In genomic region chr2:238290715-238291549, GRCh38 we compare ENCODE assay signal across 11 cellular contexts. TPM values are rescaled to one million over a fixed set of nuclear protein-coding genes. Genes with fewer than 3 reads are reported as not detected.
DNase-seq lines count a peak whose midpoint lies in the region; ATAC-seq and TF ChIP-seq lines count a peak whose summit lies in the region.
"Had no signal": no experiment of that assay in that cellular context is flagged by ENCODE, and none has a peak within 500 bp of the region (broad histone marks: within the 10 kb centered on the region; RNA-seq: fewer than 3 reads in every experiment).

No MANE protein-coding gene starts in this region.

- POLR2A ChIA-PET in IMR-90 (lab: Charles Lee; ENCODE audit: unreplicated experiment), result no interaction called here
- POLR2A ChIA-PET in activated CD4-positive, alpha-beta T cell treated with anti-CD3 and anti-CD28 coated beads, Interleukin-2, amount 10 ng/mL, durations not matched to agents 7 days and 5 days (lab: Charles Lee), result no interaction called here

- H3K4ac ChIP-seq in IMR-90 (ENCODE audit: low read depth, low read length), result no peak overlapping the region

- WGBS in IMR-90 (ENCODE audit: extremely low coverage in 2 of 2, insufficient read length in 1 of 2), 2 experiments, result no CpG with 5 or more reads among the region's 5 CpGs

- H3K4me1 Mint-ChIP-seq in CD4-positive, CD25-positive, alpha-beta regulatory T cell, result peaks cover 10 to 36% (median 27%) of the 10 kb centered on the region in 4 donors
- H3K4me1 Mint-ChIP-seq in neural crest cell, result peaks cover 36% of the 10 kb centered on the region
- peaks cover 26% of the 10 kb centered on the region for H3K4me1 Mint-ChIP-seq in HFFc6 (ENCODE audit: low read depth)
- H3K4me1 Mint-ChIP-seq in activated CD4-positive, alpha-beta T cell treated with anti-CD3 and anti-CD28 coated beads, Interleukin-2, amount 10 ng/mL, durations not matched to agents 7 days and 5 days, result peaks cover 29% of the 10 kb centered on the region

- H3K9ac ChIP-seq in IMR-90 (ENCODE audit: low read depth, low read length) (no peak overlapping the region), colonic mucosa (ENCODE audit: low read depth in 2 of 2, low read length in 2 of 2) (peak overlapping the region; percentile 47 to 61)

- no peak overlapping the region for H4K5ac ChIP-seq in IMR-90 (ENCODE audit: low read depth, low read length)

- no peak overlapping the region for H3K27ac ChIP-seq in CD4-positive, CD25-positive, alpha-beta regulatory T cell (ENCODE audit: insufficient read depth, low read length, poor library complexity, severe bottlenecking)
- H3K27ac ChIP-seq in IMR-90 (ENCODE audit: insufficient read depth, low read length) (no peak overlapping the region), colonic mucosa (peak overlapping the region; percentile 82)

- intact Hi-C loops in IMR-90 (cut with micrococcal nuclease), result no loop called here
- intact Hi-C loops in colonic mucosa (cut with DNase I), result no loop called here

- H4K8ac ChIP-seq in IMR-90 (ENCODE audit: low read depth in 2 of 2, low read length in 2 of 2), result no peak overlapping the region

- H2AK9ac ChIP-seq in IMR-90 (replicated peaks; ENCODE audit: low read depth, low read length, poor library complexity), result peak overlapping the region; percentile 63

- BruUV-seq in IMR-90 (replicated peaks; lab: Mats Ljungman, UMichigan), result no TSS peak

- H2AFZ ChIP-seq in IMR-90 (replicated peaks; ENCODE audit: low read length, poor library complexity), result no peak overlapping the region

- H3K4me2 ChIP-seq in IMR-90 (ENCODE audit: low read depth, low read length), result no peak overlapping the region

- no peak overlapping the region; the same call in 1 of the 2 replicates for H3K23ac ChIP-seq in IMR-90 (ENCODE audit: low read depth, low read length)

- no peak for ATAC-seq in CD4-positive, CD25-positive, alpha-beta regulatory T cell (ENCODE audit: low read depth in 2 of 2)
- ATAC-seq in IMR-90 (ENCODE audit: low read depth), result no peak
- ATAC-seq: activated naive CD8-positive, alpha-beta T cell treated with anti-CD3 and anti-CD28 coated beads, Interleukin-2, amount 50 U/mL, for 24 hours had no signal

- no peaks in the 10 kb centered on the region for H3K36me3 Mint-ChIP-seq in CD4-positive, CD25-positive, alpha-beta regulatory T cell
- H3K36me3 Mint-ChIP-seq in neural crest cell (ENCODE audit: low read depth) (no peaks in the 10 kb centered on the region), HFFc6 (ENCODE audit: low read depth) (no peaks in the 10 kb centered on the region)
- H3K36me3 Mint-ChIP-seq in activated CD4-positive, alpha-beta T cell treated with anti-CD3 and anti-CD28 coated beads, Interleukin-2, amount 10 ng/mL, durations not matched to agents 7 days and 5 days (ENCODE audit: low read depth), result no peaks in the 10 kb centered on the region

- CTCF ChIA-PET in IMR-90 (lab: Yijun Ruan, JAX), result interaction anchor here (0.5 kb wide), 1 partner anchor 1176 kb away, joined by 3 read pairs; no protein-coding TSS in a partner anchor
- CTCF ChIA-PET in activated CD4-positive, alpha-beta T cell treated with anti-CD3 and anti-CD28 coated beads, Interleukin-2, amount 10 ng/mL, durations not matched to agents 7 days and 5 days (lab: Charles Lee), result interaction anchor here (0.8 to 1.2 kb wide), 3 partner anchors 27 to 778 kb away, joined by 3 read pairs; no protein-coding TSS in a partner anchor

- peaks cover 29% of the 10 kb centered on the region for H3K4me1 ChIP-seq in CD4-positive, CD25-positive, alpha-beta regulatory T cell (ENCODE audit: control insufficient read depth, insufficient read depth, low read length, poor library complexity, severe bottlenecking)
- H3K4me1 ChIP-seq in IMR-90 (ENCODE audit: control insufficient read depth, insufficient read depth, low read length), result peaks cover 16% of the 10 kb centered on the region
- H3K4me1 ChIP-seq in colonic mucosa, result peaks cover 8% of the 10 kb centered on the region

- H3K27me3 ChIP-seq in CD4-positive, CD25-positive, alpha-beta regulatory T cell (ENCODE audit: control insufficient read depth, insufficient read depth, low read length), result no peaks in the 10 kb centered on the region
- H3K27me3 ChIP-seq in IMR-90 (ENCODE audit: control insufficient read depth, insufficient read depth, low read length) (peaks cover 21% of the 10 kb centered on the region), colonic mucosa (no peaks in the 10 kb centered on the region)

- no peak for TF ChIP-seq RAD21 in IMR-90 (IDR thresholded peaks at IDR 0.05; ENCODE audit: low read length)

- no peak overlapping the region for H3K18ac ChIP-seq in IMR-90 (ENCODE audit: low read depth, low read length)

- H4K91ac ChIP-seq in IMR-90 (ENCODE audit: insufficient read depth, low read depth, low read length), result no peak overlapping the region

- H3K9me3 Mint-ChIP-seq in CD4-positive, CD25-positive, alpha-beta regulatory T cell, result no peaks in the 10 kb centered on the region
- no peaks in the 10 kb centered on the region for H3K9me3 Mint-ChIP-seq in neural crest cell
- no peaks in the 10 kb centered on the region for H3K9me3 Mint-ChIP-seq in HFFc6
- H3K9me3 Mint-ChIP-seq in activated CD4-positive, alpha-beta T cell treated with anti-CD3 and anti-CD28 coated beads, Interleukin-2, amount 10 ng/mL, durations not matched to agents 7 days and 5 days, result no peaks in the 10 kb centered on the region
- H3K9me3 Mint-ChIP-seq: activated naive CD8-positive, alpha-beta T cell treated with anti-CD3 and anti-CD28 coated beads, Interleukin-2, amount 50 U/mL, for 24 hours; CD4-positive, alpha-beta memory T cell had no signal

- peaks cover 4% of the 10 kb centered on the region; the same call in 1 of the 2 replicates for H3K9me1 ChIP-seq in IMR-90 (ENCODE audit: insufficient read depth, low read length)

- no peak overlapping the region for H2BK15ac ChIP-seq in IMR-90 (ENCODE audit: low read depth, low read length)

- TF ChIP-seq CTCF in IMR-90 (conservative IDR thresholded peaks at IDR 0.05; ENCODE audit: low read depth, low read length) (no peak), colonic mucosa (IDR thresholded peaks at IDR 0.05) (no peak), neural crest cell (conservative IDR thresholded peaks at IDR 0.05) (no peak), HFFc6 (IDR thresholded peaks at IDR 0.05) (no peak)

- no peak overlapping the region for H2BK20ac ChIP-seq in IMR-90 (ENCODE audit: low read depth, low read length)

- H4K20me1 ChIP-seq in IMR-90 (ENCODE audit: insufficient read depth, low read length), result no peaks in the 10 kb centered on the region; the same call in 1 of the 2 replicates

- no peak overlapping the region for H3K27ac Mint-ChIP-seq in CD4-positive, CD25-positive, alpha-beta regulatory T cell
- H3K27ac Mint-ChIP-seq in neural crest cell (ENCODE audit: unreplicated experiment) (no peak overlapping the region), HFFc6 (no peak overlapping the region)
- no peak overlapping the region for H3K27ac Mint-ChIP-seq in activated CD4-positive, alpha-beta T cell treated with anti-CD3 and anti-CD28 coated beads, Interleukin-2, amount 10 ng/mL, durations not matched to agents 7 days and 5 days
- H3K27ac Mint-ChIP-seq: activated naive CD8-positive, alpha-beta T cell treated with anti-CD3 and anti-CD28 coated beads, Interleukin-2, amount 50 U/mL, for 24 hours had no signal

- H2AK5ac ChIP-seq in IMR-90 (ENCODE audit: low read depth, low read length), result no peak overlapping the region

- no peaks in the 10 kb centered on the region for H3K36me3 ChIP-seq in CD4-positive, CD25-positive, alpha-beta regulatory T cell (ENCODE audit: control insufficient read depth, insufficient read depth, low read length)
- H3K36me3 ChIP-seq in IMR-90 (ENCODE audit: control insufficient read depth, insufficient read depth, low read length), result no peaks in the 10 kb centered on the region
- no peaks in the 10 kb centered on the region for H3K36me3 ChIP-seq in colonic mucosa

- TF ChIP-seq POLR2A in IMR-90 (IDR thresholded peaks at IDR 0.05; ENCODE audit: low read depth, low read length), result no peak

- H3K4me3 ChIP-seq in CD4-positive, CD25-positive, alpha-beta regulatory T cell (ENCODE audit: low read depth, low read length), result no peak overlapping the region
- H3K4me3 ChIP-seq in IMR-90 (ENCODE audit: insufficient read depth, low read depth, low read length) (no peak overlapping the region), colonic mucosa (no peak overlapping the region)

- peaks cover 9 to 23% of the 10 kb centered on the region in 2 experiments; a peak in 3 of 4 replicates for H3K79me1 ChIP-seq in IMR-90 (ENCODE audit: low read depth in 1 of 2, low read length in 2 of 2)

- no peak overlapping the region for H3K56ac ChIP-seq in IMR-90 (ENCODE audit: extremely low read depth, insufficient read depth, low read length)

- H3K4me3 Mint-ChIP-seq in CD4-positive, CD25-positive, alpha-beta regulatory T cell, result peak overlapping the region in 3 of 4 donors; percentile 31 to 98 (median 59)
- H3K4me3 Mint-ChIP-seq in neural crest cell (peak overlapping the region; percentile 94), HFFc6 (no peak overlapping the region)
- no peak overlapping the region for H3K4me3 Mint-ChIP-seq in activated CD4-positive, alpha-beta T cell treated with anti-CD3 and anti-CD28 coated beads, Interleukin-2, amount 10 ng/mL, durations not matched to agents 7 days and 5 days

- no peak overlapping the region for H2BK5ac ChIP-seq in IMR-90 (ENCODE audit: low read depth, low read length, poor library complexity, severe bottlenecking)

- H3K9me3 ChIP-seq in CD4-positive, CD25-positive, alpha-beta regulatory T cell (ENCODE audit: control insufficient read depth in 2 of 2, low read length in 2 of 2), result no peaks in the 10 kb centered on the region
- no peaks in the 10 kb centered on the region for H3K9me3 ChIP-seq in IMR-90 (ENCODE audit: control insufficient read depth, insufficient read depth, low read length)
- H3K9me3 ChIP-seq in colonic mucosa, result no peaks in the 10 kb centered on the region

- no peak overlapping the region for H2BK120ac ChIP-seq in IMR-90 (ENCODE audit: low read depth, low read length)

- dilution Hi-C loops in IMR-90 (cut with HindIII; ENCODE audit: low sequenced_read_pairs, unreplicated experiment), result no loop called here

- in situ Hi-C loops in IMR-90 (cut with MboI; ENCODE audit: low sequenced_read_pairs), result no loop called here

- no peak overlapping the region for H3K14ac ChIP-seq in IMR-90 (replicated peaks; ENCODE audit: low read depth, low read length)

- peaks cover 7% of the 10 kb centered on the region for H3K27me3 Mint-ChIP-seq in CD4-positive, CD25-positive, alpha-beta regulatory T cell
- H3K27me3 Mint-ChIP-seq in neural crest cell (ENCODE audit: low read depth) (peaks cover 2% of the 10 kb centered on the region), HFFc6 (ENCODE audit: insufficient read depth) (peaks cover 17% of the 10 kb centered on the region)
- no peaks in the 10 kb centered on the region for H3K27me3 Mint-ChIP-seq in activated CD4-positive, alpha-beta T cell treated with anti-CD3 and anti-CD28 coated beads, Interleukin-2, amount 10 ng/mL, durations not matched to agents 7 days and 5 days
- H3K27me3 Mint-ChIP-seq: CD4-positive, alpha-beta memory T cell had no signal

- DNase-seq in CD4-positive, CD25-positive, alpha-beta regulatory T cell, result no peak
- DNase-seq in IMR-90 (no peak), colonic mucosa (peak; percentile 63), neural crest cell (ENCODE audit: low read depth, low spot score) (no peak), HFFc6 (no peak), amniotic stem cell (lab: John Stamatoyannopoulos, UW) (no peak), SW480 (ENCODE audit: low spot score) (no peak)
- no peak for DNase-seq in activated CD4-positive, alpha-beta T cell treated with anti-CD3 and anti-CD28 coated beads, Interleukin-2, amount 10 ng/mL, durations not matched to agents 7 days and 5 days
- DNase-seq: SW 1271 had no signal

RNA-seq across cellular contexts. Expression of gene PER2, which starts 2.5 kb away (rescaled TPM):
- 29.7 TPM for total RNA-seq in CD4-positive, CD25-positive, alpha-beta regulatory T cell
- polyA plus RNA-seq in CD4-positive, CD25-positive, alpha-beta regulatory T cell, result 1 to 10 TPM; 1.8 to 5.0 (median 3.3) TPM
- total RNA-seq in IMR-90 (2012; rRNA removed) (2.8 and 3.2 TPM in 2 replicates), colonic mucosa (10 to 100 TPM; 22.1 to 29.2 TPM), neural crest cell (8.6 TPM in 2 replicates)
- 1.7 and 2.1 TPM in 2 replicates for polyA plus RNA-seq in IMR-90 (2012; rRNA removed)
- 0.60 and 0.80 TPM in 2 replicates for polyA plus RNA-seq in IMR-90 (2012; cell fraction: cytosol; rRNA removed)
- 4.5 and 5.2 TPM in 2 replicates for polyA plus RNA-seq in IMR-90 (2012; cell fraction: nucleus; rRNA removed; ENCODE audit: low replicate concordance)
- 1 to 10 TPM; 4.3 to 5.7 (median 4.5) TPM for total RNA-seq in HFFc6 (2021; fragmentation: NEBNext Ultra II Directional; extraction: Animal tissue kit (Norgen Biotek cat#: 25700))
- 10 to 100 TPM; 11.8 to 13.1 TPM for total RNA-seq in activated CD4-positive, alpha-beta T cell treated with anti-CD3 and anti-CD28 coated beads, Interleukin-2, amount 10 ng/mL, durations not matched to agents 7 days and 5 days

RNA-seq across cellular contexts. Expression of gene TRAF3IP1, which starts 29.4 kb away (rescaled TPM):
- total RNA-seq in CD4-positive, CD25-positive, alpha-beta regulatory T cell, result 9.9 TPM
- polyA plus RNA-seq in CD4-positive, CD25-positive, alpha-beta regulatory T cell, result 1 to 10 TPM; 3.1 to 3.8 (median 3.4) TPM
- total RNA-seq in IMR-90 (2012; rRNA removed), result 5.9 and 6.9 TPM in 2 replicates
- 6.0 and 8.3 TPM in 2 replicates for polyA plus RNA-seq in IMR-90 (2012; rRNA removed)
- polyA plus RNA-seq in IMR-90 (2012; cell fraction: cytosol; rRNA removed), result 2.4 and 4.0 TPM in 2 replicates
- 6.0 and 8.0 TPM in 2 replicates for polyA plus RNA-seq in IMR-90 (2012; cell fraction: nucleus; rRNA removed; ENCODE audit: low replicate concordance)
- total RNA-seq in colonic mucosa, result 10 to 100 TPM; 16.2 to 18.5 TPM
- 19.3 and 20.7 TPM in 2 replicates for total RNA-seq in neural crest cell
- total RNA-seq in HFFc6 (2021; fragmentation: NEBNext Ultra II Directional; extraction: Animal tissue kit (Norgen Biotek cat#: 25700)), result 10 to 100 TPM; 15.7 to 21.7 (median 17.6) TPM
- 1 to 10 TPM; 7.9 to 9.2 TPM for total RNA-seq in activated CD4-positive, alpha-beta T cell treated with anti-CD3 and anti-CD28 coated beads, Interleukin-2, amount 10 ng/mL, durations not matched to agents 7 days and 5 days

RNA-seq across cellular contexts. Expression of gene HES6, which starts 51.1 kb away (rescaled TPM):
- 1.5 TPM for total RNA-seq in CD4-positive, CD25-positive, alpha-beta regulatory T cell
- 1 to 10 TPM; 2.1 to 3.9 (median 2.5) TPM for polyA plus RNA-seq in CD4-positive, CD25-positive, alpha-beta regulatory T cell
- total RNA-seq in IMR-90 (2012; rRNA removed) (1.3 and 1.4 TPM in 2 replicates), colonic mucosa (10 to 100 TPM; 55.6 to 79.5 TPM), neural crest cell (143 and 152 TPM in 2 replicates)
- 3.3 TPM in 2 replicates for polyA plus RNA-seq in IMR-90 (2012; rRNA removed)
- polyA plus RNA-seq in IMR-90 (2012; cell fraction: cytosol; rRNA removed), result 3.6 and 6.2 TPM in 2 replicates
- polyA plus RNA-seq in IMR-90 (2012; cell fraction: nucleus; rRNA removed; ENCODE audit: low replicate concordance), result 9.5 and 25.2 TPM in 2 replicates
- 1 to 10 TPM in 2 of 6 experiments, under 1 TPM in 4; 0.47 to 1.0 (median 0.82) TPM for total RNA-seq in HFFc6 (2021; fragmentation: NEBNext Ultra II Directional; extraction: Animal tissue kit (Norgen Biotek cat#: 25700))
- total RNA-seq in activated CD4-positive, alpha-beta T cell treated with anti-CD3 and anti-CD28 coated beads, Interleukin-2, amount 10 ng/mL, durations not matched to agents 7 days and 5 days, result 1 to 10 TPM; 1.8 to 3.2 TPM

Comparison
In these comparisons a context has a peak if more than half of its experiments do, and no peak if none do; other contexts are left out.
1. H3K4me3 Mint-ChIP-seq: peak in CD4-positive, CD25-positive, alpha-beta regulatory T cell (3 of 4) and neural crest cell (single experiment); none in HFFc6 (single experiment) and activated CD4-positive, alpha-beta T cell treated with anti-CD3 and anti-CD28 coated beads, Interleukin-2, amount 10 ng/mL, durations not matched to agents 7 days and 5 days (single experiment).
2. RNA of gene HES6, which starts 51.1 kb away (total RNA-seq): 143 to 152 TPM in neural crest cell and 55.6 to 79.5 TPM in colonic mucosa; 1.8 to 3.2 TPM in activated CD4-positive, alpha-beta T cell treated with anti-CD3 and anti-CD28 coated beads, Interleukin-2, amount 10 ng/mL, durations not matched to agents 7 days and 5 days, 1.5 TPM in CD4-positive, CD25-positive, alpha-beta regulatory T cell (single experiment), 1.3 to 1.4 TPM in IMR-90 and 0.47 to 1.0 TPM in HFFc6; every median in the first group is over 10 times any median in the second.